In genomic region chr1:78622548-78622947, GRCh38 we compare ENCODE assay signal across 12 cellular contexts. TPM values are rescaled to one million over a fixed set of nuclear protein-coding genes. Genes with fewer than 3 reads are reported as not detected.
DNase-seq lines count a peak whose midpoint lies in the region; ATAC-seq, FAIRE-seq and TF ChIP-seq lines count a peak whose summit lies in the region.
"Had no signal": no experiment of that assay in that cellular context is flagged by ENCODE, and none has a peak within 500 bp of the region (broad histone marks: within the 10 kb centered on the region; RNA-seq: fewer than 3 reads in every experiment).

No MANE protein-coding gene starts in this region.

- CTCF ChIA-PET in GM12878 (lab: Yijun Ruan, JAX): interaction anchor here (1.1 to 4.0 kb wide), 8 partner anchors 15 to 59 kb away, joined by 3 to 44 read pairs (median 5); partner anchors contain the start of gene IFI44

- no peaks in the 10 kb centered on the region for H3K27me3 Mint-ChIP-seq in T-helper 2 cell treated with Interferon-gamma antibody and Interleukin-4, amounts not matched to agents 5 μg/mL and 100 μg/mL, for 36 hours (ENCODE audit: low read depth)

- H3K9me3 ChIP-seq in GM12878 (replicated peaks; ENCODE audit: control insufficient read depth, insufficient read depth, low read length) (no peaks in the 10 kb centered on the region), skeletal muscle satellite cell (replicated peaks; ENCODE audit: low read length) (no peaks in the 10 kb centered on the region)

- TF ChIP-seq EP300 in GM12878 (IDR thresholded peaks at IDR 0.05; ENCODE audit: borderline replicate concordance in 1 of 2, control insufficient read depth in 1 of 2, low read depth in 2 of 2, low read length in 2 of 2): no peak

- peak; percentile 39; the same call in 1 of the 2 replicates for TF ChIP-seq POLR2A in GM12878 (IDR thresholded peaks at IDR 0.05; ENCODE audit: low read depth, low read length)

- SMC1A ChIA-PET in GM12878 (lab: Charles Lee; ENCODE audit: uncharacterized antibody, unreplicated experiment): interaction anchor here (1.0 to 2.9 kb wide), 12 partner anchors 10 to 647 kb away, joined by 3 to 22 read pairs (median 4); partner anchors contain the start of genes DNAJB4 and IFI44

- no TSS peak for BruUV-seq in GM12878 (replicated peaks; lab: Mats Ljungman, UMichigan)

- no peaks in the 10 kb centered on the region for H3K9me3 Mint-ChIP-seq in T-helper 2 cell treated with Interferon-gamma antibody and Interleukin-4, amounts not matched to agents 5 μg/mL and 100 μg/mL, for 36 hours

- intact Hi-C loops in GM12878 (cut with micrococcal nuclease; ENCODE audit: unreplicated experiment): loop anchor here (1.0 to 5.0 kb wide), 3 partner anchors 9 to 940 kb away; partner anchors contain the start of gene ZZZ3

- DNase-seq in T-helper 2 cell treated with Interferon-gamma antibody and Interleukin-4, amounts not matched to agents 5 μg/mL and 100 μg/mL, for 36 hours (ENCODE audit: low spot score): no peak
- DNase-seq in T-helper 2 cell: no peak
- DNase-seq in GM12878 (ENCODE audit: low read depth, low spot score): no peak
- DNase-seq in GM13977 (ENCODE audit: low spot score): no peak
- DNase-seq: 8988T, NCI-H1417 treated with DMSO at 0.1 percent for 48 hours, NCI-H82 had no signal

- RAD21 ChIA-PET in GM12878 (lab: Charles Lee; ENCODE audit: unreplicated experiment): interaction anchor here (0.8 to 3.3 kb wide), 9 partner anchors 17 to 644 kb away, joined by 3 to 18 read pairs (median 5); partner anchors contain the start of genes DNAJB4 and IFI44

- H3K79me2 ChIP-seq in GM12878 (ENCODE audit: control insufficient read depth, insufficient read depth, low read length): peaks cover 86% of the 10 kb centered on the region

- peak overlapping the region; percentile 78 for H3K9ac ChIP-seq in GM12878 (ENCODE audit: control insufficient read depth, insufficient read depth, low read length)
- no peak overlapping the region for H3K9ac ChIP-seq in skeletal muscle satellite cell (ENCODE audit: low read depth, low read length)

- peaks cover 71% of the 10 kb centered on the region for H3K4me1 Mint-ChIP-seq in T-helper 2 cell treated with Interferon-gamma antibody and Interleukin-4, amounts not matched to agents 5 μg/mL and 100 μg/mL, for 36 hours (ENCODE audit: low read depth)

- WGBS in GM12878 (ENCODE audit: insufficient coverage, insufficient replicate concordance, low lambda C conversion rate, missing lambda C conversion rate): 0% methylated on average over 4 of the region's 4 CpGs

- H3K36me3 Mint-ChIP-seq in T-helper 2 cell treated with Interferon-gamma antibody and Interleukin-4, amounts not matched to agents 5 μg/mL and 100 μg/mL, for 36 hours (ENCODE audit: low read depth): peaks cover 32% of the 10 kb centered on the region

- H3K4me3 ChIP-seq in GM12878: peak overlapping the region; percentile 77
- H3K4me3 ChIP-seq in skeletal muscle satellite cell (ENCODE audit: low read length): peak overlapping the region; percentile 20

- ATAC-seq in GM19463 (IDR thresholded peaks at IDR 0.05; ENCODE audit: unreplicated experiment) (peak; percentile 28), GM12878 (peak; percentile 42), HG03175 (IDR thresholded peaks at IDR 0.05; ENCODE audit: unreplicated experiment) (no peak), HG03469 (IDR thresholded peaks at IDR 0.05; ENCODE audit: unreplicated experiment) (no peak)

- H3K4me3 Mint-ChIP-seq in T-helper 2 cell treated with Interferon-gamma antibody and Interleukin-4, amounts not matched to agents 5 μg/mL and 100 μg/mL, for 36 hours: peak overlapping the region; percentile 91

- in situ Hi-C loops in GM12878 (cut with MboI) (loop anchor here (5.0 kb wide), 1 partner anchor 35 kb away; no protein-coding TSS in a partner anchor), GM13977 (cut with MboI; ENCODE audit: low pct_unique_long_range_greater_than_20kb, low sequenced_read_pairs, unreplicated experiment) (no loop called here)

- TF ChIP-seq RAD21 in GM12878 (IDR thresholded peaks at IDR 0.05; ENCODE audit: insufficient read depth, low read depth, low read length): no peak

- H4K20me1 ChIP-seq in GM12878 (ENCODE audit: control insufficient read depth, insufficient read depth): 0 out of 2 replicates have a peak, but pooled peaks cover 2% of the 10 kb centered on the region

- H3K4me1 ChIP-seq in GM12878 (ENCODE audit: control insufficient read depth, insufficient read depth, low read length): peaks cover 11% of the 10 kb centered on the region
- peaks cover 22% of the 10 kb centered on the region for H3K4me1 ChIP-seq in skeletal muscle satellite cell (ENCODE audit: control insufficient read depth, insufficient read depth, low read length)

- peak overlapping the region; percentile 82 for H3K27ac Mint-ChIP-seq in T-helper 2 cell treated with Interferon-gamma antibody and Interleukin-4, amounts not matched to agents 5 μg/mL and 100 μg/mL, for 36 hours

- no peak for TF ChIP-seq CTCF in GM12878 (IDR thresholded peaks at IDR 0.05 in 2 of 3, conservative IDR thresholded peaks at IDR 0.05 in 1 of 3; ENCODE audit: control insufficient read depth in 2 of 3, extremely low read depth in 1 of 3, insufficient read depth in 1 of 3, low read depth in 3 of 3, low read length in 3 of 3)
- no peak for TF ChIP-seq CTCF in GM13977 (IDR thresholded peaks at IDR 0.05; ENCODE audit: extremely low read depth, insufficient read depth, missing control alignments)

- peak overlapping the region; percentile 96 for H3K27ac ChIP-seq in GM12878 (ENCODE audit: control insufficient read depth, insufficient read depth)
- H3K27ac ChIP-seq: epithelial cell of prostate had no signal

- no peak overlapping the region for H2AFZ ChIP-seq in GM12878 (ENCODE audit: control insufficient read depth, low read depth, low read length)

- POLR2A ChIA-PET in GM12878 (lab: Charles Lee): interaction anchor here (0.6 to 3.5 kb wide), 4 partner anchors 17 to 33 kb away, joined by 3 to 32 read pairs (median 18); partner anchors contain the start of gene IFI44

- H3K36me3 ChIP-seq in GM12878 (ENCODE audit: control insufficient read depth in 2 of 2, insufficient read depth in 2 of 2, low read length in 1 of 2): 0 out of 4 replicates have a peak, but pooled peaks cover 0 to 2% of the 10 kb centered on the region in 2 experiments
- no peaks in the 10 kb centered on the region for H3K36me3 ChIP-seq in skeletal muscle satellite cell (ENCODE audit: insufficient read depth, low read length)

- H3K4me2 ChIP-seq in GM12878 (ENCODE audit: control insufficient read depth, insufficient read depth): peak overlapping the region; percentile 36
- peak overlapping the region; percentile 57 for H3K4me2 ChIP-seq in skeletal muscle satellite cell (ENCODE audit: low read length)

- no peak for FAIRE-seq in GM12878 (lab: Jason Lieb, UNC)

- H3K27me3 ChIP-seq in GM12878 (replicated peaks in 1 of 2; ENCODE audit: control insufficient read depth in 2 of 2, insufficient read depth in 2 of 2, low read length in 1 of 2): no peaks in the 10 kb centered on the region
- H3K27me3 ChIP-seq in skeletal muscle satellite cell (ENCODE audit: control insufficient read depth, insufficient read depth, low read length): no peaks in the 10 kb centered on the region

TF ChIP-seq in GM12878, 131 proteins besides CTCF, POLR2A, EP300 and RAD21 (continues in another document):
- no peak for TF ChIP-seq STAT1 (conservative IDR thresholded peaks at IDR 0.05)
- TF ChIP-seq SIX5 (IDR thresholded peaks at IDR 0.05; ENCODE audit: low read depth, low read length, severe bottlenecking): no peak
- no peak for TF ChIP-seq RAD51 (IDR thresholded peaks at IDR 0.05)
- TF ChIP-seq POLR2AphosphoS5 (IDR thresholded peaks at IDR 0.05; ENCODE audit: low read length): peak; percentile 74
- TF ChIP-seq MEF2A (IDR thresholded peaks at IDR 0.05; ENCODE audit: insufficient read depth, low read depth, low read length): no peak
- no peak for TF ChIP-seq TCF12 (IDR thresholded peaks at IDR 0.05; ENCODE audit: low read depth, low read length)

RNA-seq across cellular contexts. Expression of gene IFI44L, which starts 2.3 kb away (rescaled TPM):
- total RNA-seq in GM12878 (2013; cell fraction: nucleolus; rRNA removed): 614 and 643 TPM in 2 replicates
- total RNA-seq in GM12878 (2014; rRNA removed): 150 and 212 TPM in 2 replicates
- 243 and 303 TPM in 2 replicates for total RNA-seq in GM12878 (2014; rRNA removed; fragmentation: Illumina TruSeq; extraction: Trizol)
- 187 and 193 TPM in 2 replicates for total RNA-seq in GM12878 (2021)
- polyA plus RNA-seq in GM12878 (2011; ENCODE audit: low read depth): 135 TPM
- 371 and 634 TPM in 2 replicates for polyA plus RNA-seq in GM12878 (2011; rRNA removed)
- polyA plus RNA-seq in GM12878 (2011; cell fraction: cytosol; rRNA removed): 91.6 and 111 TPM in 2 replicates
- polyA plus RNA-seq in GM12878 (2011; cell fraction: nucleus; rRNA removed): 333 and 408 TPM in 2 replicates
- 177 and 266 TPM in 2 replicates for polyA plus RNA-seq in GM12878 (2012)
- 199 and 309 TPM in 2 replicates for polyA plus RNA-seq in GM12878 (2014; fragmentation: Illumina TruSeq; extraction: Trizol)
- polyA plus RNA-seq in GM12878 (2014; fragmentation: Nextera tagmentation; extraction: Ambion mirVana): 100 to 1,000 TPM; 124 to 158 TPM
- 143 and 224 TPM in 2 replicates for polyA plus RNA-seq in GM12878 (2014; rRNA removed)
- polyA plus RNA-seq in GM12878 (2016; fragmentation: Nextera tagmentation; extraction: Ambion mirVana): 10 to 100 TPM; 58.0 to 66.1 TPM
- polyA minus RNA-seq in GM12878 (2011; rRNA and poly(A)+ RNA removed): 175 and 241 TPM in 2 replicates
- polyA minus RNA-seq in GM12878 (2011; cell fraction: cytosol; rRNA and poly(A)+ RNA removed): 52.7 and 78.4 TPM in 2 replicates
- polyA minus RNA-seq in GM12878 (2011; cell fraction: nucleus; rRNA and poly(A)+ RNA removed): 305 and 307 TPM in 2 replicates
- 127 and 222 TPM in 2 replicates for total RNA-seq in skeletal muscle satellite cell (2012; rRNA removed)

RNA-seq across cellular contexts. Expression of gene IFI44, which starts 27.1 kb away (rescaled TPM):
- 142 and 145 TPM in 2 replicates for total RNA-seq in GM12878 (2013; cell fraction: nucleolus; rRNA removed)
- 67.2 and 97.3 TPM in 2 replicates for total RNA-seq in GM12878 (2014; rRNA removed)
- total RNA-seq in GM12878 (2014; rRNA removed; fragmentation: Illumina TruSeq; extraction: Trizol): 106 and 119 TPM in 2 replicates
- 74.0 and 79.2 TPM in 2 replicates for total RNA-seq in GM12878 (2021)
- polyA plus RNA-seq in GM12878 (2011; ENCODE audit: low read depth): 56.8 TPM
- 272 and 466 TPM in 2 replicates for polyA plus RNA-seq in GM12878 (2011; rRNA removed)
- 65.6 and 77.9 TPM in 2 replicates for polyA plus RNA-seq in GM12878 (2011; cell fraction: cytosol; rRNA removed)
- 234 and 256 TPM in 2 replicates for polyA plus RNA-seq in GM12878 (2011; cell fraction: nucleus; rRNA removed)
- 83.6 and 95.2 TPM in 2 replicates for polyA plus RNA-seq in GM12878 (2012)
- polyA plus RNA-seq in GM12878 (2014; fragmentation: Illumina TruSeq; extraction: Trizol): 120 and 175 TPM in 2 replicates
- 100 to 1,000 TPM in 1 of 2 experiments, 10 to 100 TPM in 1; 75.6 to 125 TPM for polyA plus RNA-seq in GM12878 (2014; fragmentation: Nextera tagmentation; extraction: Ambion mirVana)
- 111 and 139 TPM in 2 replicates for polyA plus RNA-seq in GM12878 (2014; rRNA removed)
- polyA plus RNA-seq in GM12878 (2016; fragmentation: Nextera tagmentation; extraction: Ambion mirVana): 10 to 100 TPM; 37.7 to 40.9 TPM
- polyA minus RNA-seq in GM12878 (2011; rRNA and poly(A)+ RNA removed): 94.7 and 151 TPM in 2 replicates
- 40.8 and 52.7 TPM in 2 replicates for polyA minus RNA-seq in GM12878 (2011; cell fraction: cytosol; rRNA and poly(A)+ RNA removed)
- 112 and 120 TPM in 2 replicates for polyA minus RNA-seq in GM12878 (2011; cell fraction: nucleus; rRNA and poly(A)+ RNA removed)
- 30.7 and 46.1 TPM in 2 replicates for total RNA-seq in skeletal muscle satellite cell (2012; rRNA removed)

Comparison
In these comparisons a context has a peak if more than half of its experiments do, and no peak if none do; other contexts are left out.
1. ATAC-seq: peak in GM19463 (single experiment) and GM12878 (single experiment); none in HG03175 (single experiment) and HG03469 (single experiment).